1 cellular context compared by ENCODE assay signal in genomic region chr10:74963549-74963948, GRCh38.
TF ChIP-seq lines count a peak whose summit lies in the region.

No MANE protein-coding gene starts in this region.

TF ChIP-seq in GM23338, 12 proteins besides CTCF, POLR2A, EP300 and RAD21 (continued from another document):
- TF ChIP-seq ZNF462 (CRISPR knock-in tag; IDR thresholded peaks at IDR 0.05) (no peak), NANOG (IDR thresholded peaks at IDR 0.05; ENCODE audit: borderline replicate concordance) (no peak), ZNF114 (CRISPR knock-in tag; IDR thresholded peaks at IDR 0.05) (no peak)
